In genomic region chr16:75250809-75251279, GRCh38 we compare ENCODE assay signal across 1 cellular context.
TF ChIP-seq lines count a peak whose summit lies in the region.

No MANE protein-coding gene starts in this region.

TF ChIP-seq in HepG2, 621 proteins besides CTCF, POLR2A, EP300 and RAD21 (continued from another document):
- TF ChIP-seq FOXP4 (CRISPR knock-in tag; IDR thresholded peaks at IDR 0.05) = no peak
- no peak for TF ChIP-seq JDP2 (CRISPR knock-in tag; IDR thresholded peaks at IDR 0.05; ENCODE audit: borderline replicate concordance)
- TF ChIP-seq KDM3A (CRISPR knock-in tag; IDR thresholded peaks at IDR 0.05; ENCODE audit: low read depth) = no peak
- TF ChIP-seq TARDBP (CRISPR knock-in tag; IDR thresholded peaks at IDR 0.05) = peak; percentile 63; the same call in 1 of the 2 replicates
- TF ChIP-seq ZNF543 (CRISPR knock-in tag; IDR thresholded peaks at IDR 0.05) = no peak; the same call in 1 of the 2 replicates
- TF ChIP-seq NFYC (CRISPR knock-in tag; IDR thresholded peaks at IDR 0.05) = no peak
- no peak; the same call in 1 of the 2 replicates for TF ChIP-seq MNT (IDR thresholded peaks at IDR 0.05)
- TF ChIP-seq DBP (CRISPR knock-in tag; IDR thresholded peaks at IDR 0.05; ENCODE audit: not compliant biosample characterization) = no peak
- peak; percentile 6; the same call in 1 of the 2 replicates for TF ChIP-seq ARNTL (CRISPR knock-in tag; IDR thresholded peaks at IDR 0.05)
- TF ChIP-seq ZNF615 (CRISPR knock-in tag; IDR thresholded peaks at IDR 0.05; ENCODE audit: borderline replicate concordance) = no peak
- no peak for TF ChIP-seq SNRNP70 (IDR thresholded peaks at IDR 0.05; ENCODE audit: low read depth, low read length)
- no peak for TF ChIP-seq ZNF234 (CRISPR knock-in tag; conservative IDR thresholded peaks at IDR 0.05)
- no peak for TF ChIP-seq KAT8 (CRISPR knock-in tag; IDR thresholded peaks at IDR 0.05)
- no peak for TF ChIP-seq SKIL (CRISPR knock-in tag; IDR thresholded peaks at IDR 0.05; ENCODE audit: borderline replicate concordance)
- no peak for TF ChIP-seq ZNF20 (CRISPR knock-in tag; IDR thresholded peaks at IDR 0.05)
- peak; percentile 97 for TF ChIP-seq HNRNPLL (IDR thresholded peaks at IDR 0.05; ENCODE audit: low read depth, low read length, poor library complexity, severe bottlenecking)
- TF ChIP-seq NONO (IDR thresholded peaks at IDR 0.05) = no peak
- TF ChIP-seq NONO (CRISPR knock-in tag; conservative IDR thresholded peaks at IDR 0.05) = no peak; the same call in 1 of the 2 replicates
- no peak for TF ChIP-seq ZNF619 (CRISPR knock-in tag; IDR thresholded peaks at IDR 0.05)
- TF ChIP-seq ZNF513 (CRISPR knock-in tag; conservative IDR thresholded peaks at IDR 0.05) = no peak
- no peak; the same call in 1 of the 2 replicates for TF ChIP-seq PPARG (CRISPR knock-in tag; conservative IDR thresholded peaks at IDR 0.05)
- TF ChIP-seq ARID5B (CRISPR knock-in tag; IDR thresholded peaks at IDR 0.05) = no peak; the same call in 1 of the 2 replicates
- peak; percentile 44; the same call in 1 of the 2 replicates for TF ChIP-seq ZNF614 (CRISPR knock-in tag; IDR thresholded peaks at IDR 0.05; ENCODE audit: borderline replicate concordance)
- TF ChIP-seq KDM4B (CRISPR knock-in tag; IDR thresholded peaks at IDR 0.05) = no peak
- no peak for TF ChIP-seq HDAC6 (IDR thresholded peaks at IDR 0.05; ENCODE audit: low read depth, low read length)
- TF ChIP-seq ZNF484 (CRISPR knock-in tag; IDR thresholded peaks at IDR 0.05; ENCODE audit: borderline replicate concordance, low read depth) = no peak
- TF ChIP-seq SUZ12 (IDR thresholded peaks at IDR 0.05; ENCODE audit: low read depth, low read length) = no peak
- TF ChIP-seq HNRNPL (IDR thresholded peaks at IDR 0.05; ENCODE audit: low read depth, low read length) = no peak
- TF ChIP-seq MTA3 (CRISPR knock-in tag; IDR thresholded peaks at IDR 0.05) = no peak
- no peak for TF ChIP-seq NFIB (CRISPR knock-in tag; IDR thresholded peaks at IDR 0.05; ENCODE audit: borderline replicate concordance)
- no peak for TF ChIP-seq ZNF75D (CRISPR knock-in tag; IDR thresholded peaks at IDR 0.05; ENCODE audit: borderline replicate concordance)
- TF ChIP-seq NFAT5 (CRISPR knock-in tag; IDR thresholded peaks at IDR 0.05) = 0 out of 2 replicates have a peak, but pooled peaks have one; percentile 14
